1 cellular context compared by ENCODE assay signal in genomic region chr11:108754901-108755625, GRCh38.
A peak's percentile ranks its signal among the peaks of the same experiment; 100 is the strongest.
TF ChIP-seq lines count a peak whose summit lies in the region.

No MANE protein-coding gene starts in this region.

TF ChIP-seq in GM12878, 131 proteins besides CTCF, POLR2A, EP300 and RAD21 (continued from another document):
- TF ChIP-seq, protein P1, sequence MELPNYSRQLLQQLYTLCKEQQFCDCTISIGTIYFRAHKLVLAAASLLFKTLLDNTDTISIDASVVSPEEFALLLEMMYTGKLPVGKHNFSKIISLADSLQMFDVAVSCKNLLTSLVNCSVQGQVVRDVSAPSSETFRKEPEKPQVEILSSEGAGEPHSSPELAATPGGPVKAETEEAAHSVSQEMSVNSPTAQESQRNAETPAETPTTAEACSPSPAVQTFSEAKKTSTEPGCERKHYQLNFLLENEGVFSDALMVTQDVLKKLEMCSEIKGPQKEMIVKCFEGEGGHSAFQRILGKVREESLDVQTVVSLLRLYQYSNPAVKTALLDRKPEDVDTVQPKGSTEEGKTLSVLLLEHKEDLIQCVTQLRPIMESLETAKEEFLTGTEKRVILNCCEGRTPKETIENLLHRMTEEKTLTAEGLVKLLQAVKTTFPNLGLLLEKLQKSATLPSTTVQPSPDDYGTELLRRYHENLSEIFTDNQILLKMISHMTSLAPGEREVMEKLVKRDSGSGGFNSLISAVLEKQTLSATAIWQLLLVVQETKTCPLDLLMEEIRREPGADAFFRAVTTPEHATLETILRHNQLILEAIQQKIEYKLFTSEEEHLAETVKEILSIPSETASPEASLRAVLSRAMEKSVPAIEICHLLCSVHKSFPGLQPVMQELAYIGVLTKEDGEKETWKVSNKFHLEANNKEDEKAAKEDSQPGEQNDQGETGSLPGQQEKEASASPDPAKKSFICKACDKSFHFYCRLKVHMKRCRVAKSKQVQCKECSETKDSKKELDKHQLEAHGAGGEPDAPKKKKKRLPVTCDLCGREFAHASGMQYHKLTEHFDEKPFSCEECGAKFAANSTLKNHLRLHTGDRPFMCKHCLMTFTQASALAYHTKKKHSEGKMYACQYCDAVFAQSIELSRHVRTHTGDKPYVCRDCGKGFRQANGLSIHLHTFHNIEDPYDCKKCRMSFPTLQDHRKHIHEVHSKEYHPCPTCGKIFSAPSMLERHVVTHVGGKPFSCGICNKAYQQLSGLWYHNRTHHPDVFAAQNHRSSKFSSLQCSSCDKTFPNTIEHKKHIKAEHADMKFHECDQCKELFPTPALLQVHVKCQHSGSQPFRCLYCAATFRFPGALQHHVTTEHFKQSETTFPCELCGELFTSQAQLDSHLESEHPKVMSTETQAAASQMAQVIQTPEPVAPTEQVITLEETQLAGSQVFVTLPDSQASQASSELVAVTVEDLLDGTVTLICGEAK (IDR thresholded peaks at IDR 0.05; ENCODE audit: borderline replicate concordance), result peak; percentile 87
- peak; percentile 43; the same call in 1 of the 2 replicates for TF ChIP-seq RUNX3 (IDR thresholded peaks at IDR 0.05; ENCODE audit: low read length)
TF ChIP-seq in GM12878: peak in this region for 4.
